Comparison of ENCODE assay signal across 21 cellular contexts in genomic region chr12:57481671-57482070, GRCh38. TPM values are rescaled to one million over a fixed set of nuclear protein-coding genes. Genes with fewer than 3 reads are reported as not detected.
DNase-seq lines count a peak whose midpoint lies in the region; ATAC-seq and TF ChIP-seq lines count a peak whose summit lies in the region.
"Had no signal": no experiment of that assay in that cellular context is flagged by ENCODE, and none has a peak within 500 bp of the region (broad histone marks: within the 10 kb centered on the region; RNA-seq: fewer than 3 reads in every experiment).

No MANE protein-coding gene starts in this region.

- intact Hi-C loops in CD8-positive, alpha-beta T cell (cut with DNase I, micrococcal nuclease), result no loop called here
- intact Hi-C loops in naive thymus-derived CD4-positive, alpha-beta T cell (cut with micrococcal nuclease), result no loop called here
- intact Hi-C loops in cardiac septum (cut with DNase I), result no loop called here

- no peak overlapping the region for H3T11ph ChIP-seq in H9 (ENCODE audit: low read length)

- H3K4ac ChIP-seq in H9 (ENCODE audit: low read depth, low read length), result no peak overlapping the region

- no peak overlapping the region for H2AFZ ChIP-seq in H9 (ENCODE audit: low read length)

- no peak overlapping the region for H3K4me3 ChIP-seq in CD8-positive, alpha-beta T cell (ENCODE audit: low read depth, low read length)
- no peak overlapping the region for H3K4me3 ChIP-seq in naive thymus-derived CD4-positive, alpha-beta T cell (ENCODE audit: low read length)
- H3K4me3 ChIP-seq in coronary artery, result no peak overlapping the region
- H3K4me3 ChIP-seq: mucosa of descending colon, ovary, sigmoid colon, SK-N-MC, transverse colon had no signal

- peak overlapping the region; percentile 36 for H3K4me3 Mint-ChIP-seq in CD8-positive, alpha-beta T cell
- no peak overlapping the region for H3K4me3 Mint-ChIP-seq in H9
- peak overlapping the region in 8 of 10 donors; percentile 3 to 99 (median 75) for H3K4me3 Mint-ChIP-seq in naive thymus-derived CD4-positive, alpha-beta T cell

- no peaks in the 10 kb centered on the region for H3K27me3 Mint-ChIP-seq in CD8-positive, alpha-beta T cell (ENCODE audit: low read depth)
- H3K27me3 Mint-ChIP-seq in H9 (ENCODE audit: low read depth), result peaks cover 34% of the 10 kb centered on the region
- no peaks in the 10 kb centered on the region for H3K27me3 Mint-ChIP-seq in naive thymus-derived CD4-positive, alpha-beta T cell

- no peak overlapping the region for H2BK20ac ChIP-seq in H9 (ENCODE audit: low read depth, low read length, poor library complexity, severe bottlenecking)

- no peak overlapping the region for H3K4me2 ChIP-seq in H9 (ENCODE audit: insufficient read depth, insufficient read length, low read length)

- no peak overlapping the region for H3K9ac ChIP-seq in H9 (ENCODE audit: extremely low read depth, insufficient read length, low read length)

- no peak overlapping the region for H3K27ac ChIP-seq in CD8-positive, alpha-beta T cell (ENCODE audit: low read depth, low read length)
- H3K27ac ChIP-seq in H9 (ENCODE audit: insufficient read length, low read depth, low read length), result no peak overlapping the region
- H3K27ac ChIP-seq in naive thymus-derived CD4-positive, alpha-beta T cell (ENCODE audit: low read depth, low read length), result peak overlapping the region; percentile 94
- no peak overlapping the region for H3K27ac ChIP-seq in coronary artery
- H3K27ac ChIP-seq: ovary, sigmoid colon, SK-N-MC, transverse colon had no signal

- H3K18ac ChIP-seq in H9 (ENCODE audit: insufficient read length, low read depth, low read length), result no peak overlapping the region

- H3K79me1 ChIP-seq in H9 (ENCODE audit: insufficient read depth, low read depth, low read length, poor library complexity, severe bottlenecking), result no peaks in the 10 kb centered on the region

- H2BK15ac ChIP-seq in H9 (ENCODE audit: low read depth, low read length), result no peak overlapping the region

- no peak overlapping the region for H4K91ac ChIP-seq in H9 (ENCODE audit: insufficient read length, low read depth, low read length)

- DNase-seq in CD8-positive, alpha-beta T cell, result no peak
- DNase-seq in H9 (no peak), NCI-H510A treated with DMSO at 0.1 percent for 48 hours (lab: John Stamatoyannopoulos, UW) (no peak), coronary artery (ENCODE audit: low spot score) (no peak), cardiac septum (ENCODE audit: low spot score) (no peak)
- no peak for DNase-seq in activated naive CD4-positive, alpha-beta T cell treated with anti-CD3 and anti-CD28 coated beads, Interleukin-2, amount 50 U/mL, for 72 hours (ENCODE audit: low spot score in 2 of 2)
- DNase-seq in naive thymus-derived CD4-positive, alpha-beta T cell, result no peak
- DNase-seq: activated CD8-positive, alpha-beta memory T cell treated with anti-CD3 and anti-CD28 coated beads, Interleukin-2, amount 50 U/mL, for 4 hours; BE2C; cerebellar nuclear complex; DMS53; left colon; MV-4-11; NCI-H2081; NCI-H526; ovary; sigmoid colon; stimulated activated CD4-positive, alpha-beta T cell treated with anti-CD3 and anti-CD28 coated beads, Interleukin-2, amount 100 ng/mL, for 24 hours; transverse colon had no signal

- H3K23ac ChIP-seq in H9 (ENCODE audit: insufficient read length, low read depth, low read length), result no peak overlapping the region

- TF ChIP-seq CTCF in CD8-positive, alpha-beta T cell (IDR thresholded peaks at IDR 0.05), result no peak
- TF ChIP-seq CTCF in H9 (conservative IDR thresholded peaks at IDR 0.05) (no peak), coronary artery (IDR thresholded peaks at IDR 0.05) (no peak)

- H2AK5ac ChIP-seq in H9 (ENCODE audit: insufficient read length, low read length), result no peak overlapping the region

- H3K9me3 ChIP-seq in CD8-positive, alpha-beta T cell (ENCODE audit: low read length), result no peaks in the 10 kb centered on the region
- H3K9me3 ChIP-seq in H9 (ENCODE audit: control insufficient read depth, low read depth, low read length), result no peaks in the 10 kb centered on the region
- H3K9me3 ChIP-seq in naive thymus-derived CD4-positive, alpha-beta T cell (ENCODE audit: control insufficient read depth in 2 of 3, low read length in 3 of 3), result no peaks in the 10 kb centered on the region
- H3K9me3 ChIP-seq: BE2C, mucosa of descending colon, ovary, sigmoid colon, transverse colon had no signal

- H3K79me2 ChIP-seq in H9 (ENCODE audit: insufficient read depth, low read length), result no peaks in the 10 kb centered on the region

- no peak overlapping the region for H3K56ac ChIP-seq in H9 (ENCODE audit: insufficient read length, low read depth, low read length)

- H3K23me2 ChIP-seq in H9 (ENCODE audit: insufficient read length, low read depth, low read length, poor library complexity, severe bottlenecking), result no peaks in the 10 kb centered on the region

- H2BK5ac ChIP-seq in H9 (ENCODE audit: insufficient read length, low read length), result no peak overlapping the region

- H3K36me3 ChIP-seq in CD8-positive, alpha-beta T cell (ENCODE audit: insufficient read depth, low read length), result no peaks in the 10 kb centered on the region
- H3K36me3 ChIP-seq in naive thymus-derived CD4-positive, alpha-beta T cell (ENCODE audit: control insufficient read depth in 2 of 3, insufficient read depth in 3 of 3, low read length in 3 of 3), result no peaks in the 10 kb centered on the region
- H3K36me3 ChIP-seq: BE2C, ovary, sigmoid colon, transverse colon had no signal

- no CpG with 5 or more reads among the region's 1 CpG for WGBS in H9 (ENCODE audit: extremely low coverage, insufficient read length, low lambda C conversion rate)

- H4K8ac ChIP-seq in H9 (replicated peaks; ENCODE audit: insufficient read length, low read depth, low read length), result no peak overlapping the region

- peaks cover 42% of the 10 kb centered on the region for H3K4me1 ChIP-seq in CD8-positive, alpha-beta T cell (ENCODE audit: insufficient read depth, low read length)
- peaks cover 3% of the 10 kb centered on the region; the same call in 1 of the 2 replicates for H3K4me1 ChIP-seq in H9 (ENCODE audit: insufficient read depth, low read length)
- H3K4me1 ChIP-seq in naive thymus-derived CD4-positive, alpha-beta T cell (ENCODE audit: control insufficient read depth in 2 of 2, insufficient read depth in 2 of 2, low read length in 2 of 2), result peaks cover 35 to 40% of the 10 kb centered on the region in 2 donors
- H3K4me1 ChIP-seq: BE2C, sigmoid colon had no signal

- peaks cover 57% of the 10 kb centered on the region for H3K4me1 Mint-ChIP-seq in CD8-positive, alpha-beta T cell (ENCODE audit: low read depth)
- H3K4me1 Mint-ChIP-seq in H9, result peaks cover 23 to 27% of the 10 kb centered on the region in 2 experiments
- H3K4me1 Mint-ChIP-seq in naive thymus-derived CD4-positive, alpha-beta T cell, result peaks cover 42 to 57% (median 49%) of the 10 kb centered on the region in 7 donors

- peaks cover 3% of the 10 kb centered on the region for H4K20me1 ChIP-seq in H9 (ENCODE audit: control insufficient read depth, insufficient read depth, insufficient read length)

- H3K27ac Mint-ChIP-seq in CD8-positive, alpha-beta T cell, result peak overlapping the region; percentile 98
- peak overlapping the region in 2 of 3 experiments; percentile 15 to 17; a peak in 1 of 7 replicates for H3K27ac Mint-ChIP-seq in H9
- H3K27ac Mint-ChIP-seq in activated naive CD4-positive, alpha-beta T cell treated with anti-CD3 and anti-CD28 coated beads, Interleukin-2, amount 50 U/mL, for 72 hours, result peak overlapping the region; percentile 75 to 98
- H3K27ac Mint-ChIP-seq in naive thymus-derived CD4-positive, alpha-beta T cell, result peak overlapping the region; percentile 97 to 100 (median 100)

- no peak overlapping the region for H4K5ac ChIP-seq in H9 (ENCODE audit: insufficient read length, low read depth, low read length)

- CTCF ChIA-PET in CD8-positive, alpha-beta T cell (lab: Charles Lee), result interaction anchor here (0.6 to 9.4 kb wide), 2 partner anchors 21 to 387 kb away, joined by 3 to 177 read pairs; partner anchors contain the start of genes GLI1 and INHBE
- CTCF ChIA-PET in naive thymus-derived CD4-positive, alpha-beta T cell (lab: Charles Lee), result interaction anchor here (1.0 to 9.6 kb wide), 3 partner anchors 21 to 44 kb away, joined by 3 to 101 read pairs (median 4); partner anchors contain the start of genes GLI1 and MBD6

- ATAC-seq in CD8-positive, alpha-beta T cell, result no peak
- no peak for ATAC-seq in activated naive CD4-positive, alpha-beta T cell treated with anti-CD3 and anti-CD28 coated beads, Interleukin-2, amount 50 U/mL, for 72 hours
- no peak for ATAC-seq in naive thymus-derived CD4-positive, alpha-beta T cell
- ATAC-seq: left colon, mucosa of descending colon had no signal

- POLR2A ChIA-PET in CD8-positive, alpha-beta T cell (lab: Charles Lee), result interaction anchor here (2.4 kb wide), 1 partner anchor 16 kb away, joined by 9 read pairs; no protein-coding TSS in a partner anchor
- POLR2A ChIA-PET in naive thymus-derived CD4-positive, alpha-beta T cell (lab: Charles Lee), result interaction anchor here (0.6 to 2.4 kb wide), 4 partner anchors 16 to 65 kb away, joined by 3 to 14 read pairs (median 6); partner anchors contain the start of gene DCTN2

- H2BK12ac ChIP-seq in H9 (ENCODE audit: insufficient read length, low read depth, low read length), result no peak overlapping the region

- H3K36me3 Mint-ChIP-seq in CD8-positive, alpha-beta T cell, result peaks cover 20% of the 10 kb centered on the region
- H3K36me3 Mint-ChIP-seq in H9 (ENCODE audit: insufficient read depth in 1 of 3, low read depth in 3 of 3), result no peaks in the 10 kb centered on the region; a peak in 1 of 7 replicates
- peaks cover 16 to 30% of the 10 kb centered on the region in 2 donors for H3K36me3 Mint-ChIP-seq in activated naive CD4-positive, alpha-beta T cell treated with anti-CD3 and anti-CD28 coated beads, Interleukin-2, amount 50 U/mL, for 72 hours
- peaks cover 0 to 10% (median 7%) of the 10 kb centered on the region in 5 donors for H3K36me3 Mint-ChIP-seq in naive thymus-derived CD4-positive, alpha-beta T cell

- H2BK120ac ChIP-seq in H9 (ENCODE audit: low read depth, low read length, poor library complexity, severe bottlenecking), result no peak overlapping the region

- no peaks in the 10 kb centered on the region for H3K27me3 ChIP-seq in CD8-positive, alpha-beta T cell (ENCODE audit: insufficient read depth, low read length)
- H3K27me3 ChIP-seq in H9 (ENCODE audit: insufficient read depth, low read length), result peaks cover 6% of the 10 kb centered on the region; the same call in 1 of the 2 replicates
- no peaks in the 10 kb centered on the region for H3K27me3 ChIP-seq in naive thymus-derived CD4-positive, alpha-beta T cell (ENCODE audit: control insufficient read depth in 2 of 2, insufficient read depth in 2 of 2, low read length in 2 of 2)
- H3K27me3 ChIP-seq: ovary had no signal

- H3K9me3 Mint-ChIP-seq in CD8-positive, alpha-beta T cell, result no peaks in the 10 kb centered on the region
- no peaks in the 10 kb centered on the region for H3K9me3 Mint-ChIP-seq in H9
- H3K9me3 Mint-ChIP-seq in activated naive CD4-positive, alpha-beta T cell treated with anti-CD3 and anti-CD28 coated beads, Interleukin-2, amount 50 U/mL, for 72 hours, result no peaks in the 10 kb centered on the region
- peaks cover 0 to 2% (median 0%) of the 10 kb centered on the region in 11 donors for H3K9me3 Mint-ChIP-seq in naive thymus-derived CD4-positive, alpha-beta T cell

- no peak overlapping the region for H3K14ac ChIP-seq in H9 (ENCODE audit: insufficient read depth, low read length)

RNA-seq across cellular contexts. Expression of gene ARHGAP9, which starts 2.0 kb away (rescaled TPM):
- 100 to 1,000 TPM; 367 to 377 TPM for total RNA-seq in CD8-positive, alpha-beta T cell
- 3.7 and 4.4 TPM in 2 replicates for total RNA-seq in H9 (2021)
- 100 to 1,000 TPM; 151 to 195 TPM for total RNA-seq in activated naive CD4-positive, alpha-beta T cell treated with anti-CD3 and anti-CD28 coated beads, Interleukin-2, amount 50 U/mL, for 72 hours
- 100 to 1,000 TPM; 201 to 366 (median 347) TPM for total RNA-seq in naive thymus-derived CD4-positive, alpha-beta T cell
- polyA plus RNA-seq in naive thymus-derived CD4-positive, alpha-beta T cell, result 100 to 1,000 TPM; 198 to 283 TPM
- total RNA-seq in cardiac septum, result 5.9 TPM

RNA-seq across cellular contexts. Expression of gene MARS1, which starts 6.2 kb away (rescaled TPM):
- total RNA-seq in CD8-positive, alpha-beta T cell, result 100 to 1,000 TPM; 213 to 226 TPM
- total RNA-seq in H9 (2021) (352 and 368 TPM in 2 replicates), cardiac septum (89.2 TPM)
- total RNA-seq in activated naive CD4-positive, alpha-beta T cell treated with anti-CD3 and anti-CD28 coated beads, Interleukin-2, amount 50 U/mL, for 72 hours, result 100 to 1,000 TPM; 267 to 292 TPM
- 100 to 1,000 TPM; 178 to 229 (median 197) TPM for total RNA-seq in naive thymus-derived CD4-positive, alpha-beta T cell
- polyA plus RNA-seq in naive thymus-derived CD4-positive, alpha-beta T cell, result 100 to 1,000 TPM in 1 of 2 donors, 10 to 100 TPM in 1; 86.0 to 118 TPM

RNA-seq across cellular contexts. Expression of gene GLI1, which starts 22.1 kb away (rescaled TPM):
- total RNA-seq in CD8-positive, alpha-beta T cell, result 1 to 10 TPM in 1 of 2 experiments, under 1 TPM in 1; 0.67 to 1.2 TPM
- total RNA-seq in H9 (2021), result 25.8 and 28.4 TPM in 2 replicates
- total RNA-seq in activated naive CD4-positive, alpha-beta T cell treated with anti-CD3 and anti-CD28 coated beads, Interleukin-2, amount 50 U/mL, for 72 hours, result under 1 TPM in 1 of 2 donors, not detected in 1; 0.49 TPM
- 1 to 10 TPM in 2 of 5 experiments, under 1 TPM in 3; 0.39 to 1.4 (median 0.45) TPM for total RNA-seq in naive thymus-derived CD4-positive, alpha-beta T cell
- polyA plus RNA-seq in naive thymus-derived CD4-positive, alpha-beta T cell, result not detected
- 0.83 TPM for total RNA-seq in cardiac septum

RNA-seq across cellular contexts. Expression of gene INHBE, which starts 26.6 kb away (rescaled TPM):
- not detected for total RNA-seq in CD8-positive, alpha-beta T cell
- total RNA-seq in H9 (2021) (9.6 and 10.1 TPM in 2 replicates), cardiac septum (0.73 TPM)
- under 1 TPM; 0.18 to 0.23 TPM for total RNA-seq in activated naive CD4-positive, alpha-beta T cell treated with anti-CD3 and anti-CD28 coated beads, Interleukin-2, amount 50 U/mL, for 72 hours
- total RNA-seq in naive thymus-derived CD4-positive, alpha-beta T cell, result under 1 TPM in 1 of 5 experiments, not detected in 4; 0.12 TPM
- polyA plus RNA-seq in naive thymus-derived CD4-positive, alpha-beta T cell, result not detected
- total RNA-seq: left colon, mucosa of descending colon, ovary, transverse colon had no signal
- polyA plus RNA-seq: ovary had no signal

RNA-seq across cellular contexts. Expression of gene DDIT3, which starts 38.6 kb away (rescaled TPM):
- total RNA-seq in CD8-positive, alpha-beta T cell, result 100 to 1,000 TPM; 137 to 143 TPM
- 12.8 and 14.1 TPM in 2 replicates for total RNA-seq in H9 (2021)
- total RNA-seq in activated naive CD4-positive, alpha-beta T cell treated with anti-CD3 and anti-CD28 coated beads, Interleukin-2, amount 50 U/mL, for 72 hours, result 10 to 100 TPM; 24.9 to 79.8 TPM
- total RNA-seq in naive thymus-derived CD4-positive, alpha-beta T cell, result 100 to 1,000 TPM in 1 of 5 experiments, 10 to 100 TPM in 4; 19.6 to 124 (median 51.6) TPM
- polyA plus RNA-seq in naive thymus-derived CD4-positive, alpha-beta T cell, result 10 to 100 TPM; 15.9 to 23.1 TPM
- total RNA-seq in cardiac septum, result 24.0 TPM

Comparison
In these comparisons a context has a peak if more than half of its experiments do, and no peak if none do; other contexts are left out.
1. H3K27ac Mint-ChIP-seq: peak in every context shown above with its lines; median percentile 100 in naive thymus-derived CD4-positive, alpha-beta T cell; 98 in CD8-positive, alpha-beta T cell; 86 in activated naive CD4-positive, alpha-beta T cell treated with anti-CD3 and anti-CD28 coated beads, Interleukin-2, amount 50 U/mL, for 72 hours; 16 in H9.
2. H3K4me3 Mint-ChIP-seq: peak in CD8-positive, alpha-beta T cell (single experiment) and naive thymus-derived CD4-positive, alpha-beta T cell (8 of 10); none in H9 (0 of 2).
3. RNA of gene ARHGAP9, which starts 2.0 kb away (total RNA-seq): 367 to 377 TPM in CD8-positive, alpha-beta T cell, 201 to 366 TPM in naive thymus-derived CD4-positive, alpha-beta T cell and 151 to 195 TPM in activated naive CD4-positive, alpha-beta T cell treated with anti-CD3 and anti-CD28 coated beads, Interleukin-2, amount 50 U/mL, for 72 hours; 5.9 TPM in cardiac septum (single experiment) and 3.7 to 4.4 TPM in H9; every median in the first group is over 10 times any median in the second.
4. RNA of gene GLI1, which starts 22.1 kb away (total RNA-seq): 25.8 to 28.4 TPM in H9; 0.67 to 1.2 TPM in CD8-positive, alpha-beta T cell, 0.83 TPM in cardiac septum (single experiment), 0.49 TPM in activated naive CD4-positive, alpha-beta T cell treated with anti-CD3 and anti-CD28 coated beads, Interleukin-2, amount 50 U/mL, for 72 hours and 0.39 to 1.4 TPM in naive thymus-derived CD4-positive, alpha-beta T cell; every median in the first group is over 10 times any median in the second.